14 cellular contexts compared by ENCODE assay signal in the genomic region with DNA sequence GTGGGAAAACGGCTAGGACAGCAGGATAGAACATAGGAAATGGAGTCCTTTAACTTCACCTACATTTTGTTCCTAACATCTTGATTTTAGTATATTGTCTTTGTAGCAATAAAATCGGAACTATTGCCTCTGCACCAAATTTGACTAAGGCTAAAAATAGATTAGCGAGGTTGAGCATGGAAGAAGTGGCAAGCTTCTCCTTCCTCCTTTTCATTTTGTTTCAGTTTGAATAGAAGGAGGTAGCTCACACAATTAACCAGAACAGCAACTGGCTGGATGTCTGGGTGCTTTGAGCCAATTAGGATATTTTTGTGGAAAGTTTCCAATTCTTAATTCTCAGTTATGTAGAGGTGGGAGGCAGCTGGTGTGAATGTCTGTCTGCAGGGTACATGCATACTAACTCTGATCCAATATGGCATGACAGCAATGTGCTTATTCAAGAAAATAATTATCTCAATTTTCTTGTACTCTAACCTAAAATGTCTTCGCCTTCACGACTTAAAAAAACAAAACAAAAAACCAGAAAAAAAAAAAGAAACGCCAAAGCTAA. TPM values are rescaled to one million over a fixed set of nuclear protein-coding genes. Genes with fewer than 3 reads are reported as not detected.
DNase-seq lines count a peak whose midpoint lies in the region; ATAC-seq and TF ChIP-seq lines count a peak whose summit lies in the region.
"Had no signal": no experiment of that assay in that cellular context is flagged by ENCODE, and none has a peak within 500 bp of the region (broad histone marks: within the 10 kb centered on the region; RNA-seq: fewer than 3 reads in every experiment).

No MANE protein-coding gene starts in this region.

- peak; percentile 22 for TF ChIP-seq CTCF in CD4-positive, alpha-beta T cell (IDR thresholded peaks at IDR 0.05)

- H3K27me3 Mint-ChIP-seq in CD4-positive, alpha-beta T cell: no peaks in the 10 kb centered on the region
- no peaks in the 10 kb centered on the region for H3K27me3 Mint-ChIP-seq in activated CD4-positive, alpha-beta memory T cell treated with anti-CD3 and anti-CD28 coated beads, Interleukin-2, amount 10 ng/mL, durations not matched to agents 7 days and 5 days
- no peaks in the 10 kb centered on the region for H3K27me3 Mint-ChIP-seq in naive B cell

- H3K27ac ChIP-seq in CD4-positive, alpha-beta T cell (ENCODE audit: low read depth, low read length): no peak overlapping the region
- H3K27ac ChIP-seq: brain microvascular endothelial cell, prostate gland had no signal

- H3K4me3 Mint-ChIP-seq in CD4-positive, alpha-beta T cell: peak overlapping the region; percentile 74
- peak overlapping the region; percentile 56 for H3K4me3 Mint-ChIP-seq in activated CD4-positive, alpha-beta memory T cell treated with anti-CD3 and anti-CD28 coated beads, Interleukin-2, amount 10 ng/mL, durations not matched to agents 7 days and 5 days
- H3K4me3 Mint-ChIP-seq in naive B cell: peak overlapping the region; percentile 66 to 95 (median 79)

- ATAC-seq in CD4-positive, alpha-beta T cell (ENCODE audit: poor library complexity): no peak
- ATAC-seq in naive B cell (ENCODE audit: low read depth in 2 of 2) (peak; percentile 7 to 11), HG03439 (IDR thresholded peaks at IDR 0.05; ENCODE audit: unreplicated experiment) (no peak)

- POLR2A ChIA-PET in CD4-positive, alpha-beta T cell (lab: Charles Lee): interaction anchor here (0.7 to 5.0 kb wide), 18 partner anchors 12 to 242 kb away, joined by 3 to 57 read pairs (median 3); a partner anchor contains a TSS
- POLR2A ChIA-PET in activated CD4-positive, alpha-beta memory T cell treated with anti-CD3 and anti-CD28 coated beads, Interleukin-2, amount 10 ng/mL, durations not matched to agents 7 days and 5 days (lab: Charles Lee): interaction anchor here (1.1 to 4.8 kb wide), 10 partner anchors 9 to 242 kb away, joined by 3 to 44 read pairs (median 5); a partner anchor contains a TSS

- CTCF ChIA-PET in CD4-positive, alpha-beta T cell (lab: Charles Lee): interaction anchor here (0.7 to 2.7 kb wide), 12 partner anchors 12 to 238 kb away, joined by 3 to 12 read pairs (median 4); no protein-coding TSS in a partner anchor
- CTCF ChIA-PET in activated CD4-positive, alpha-beta memory T cell treated with anti-CD3 and anti-CD28 coated beads, Interleukin-2, amount 10 ng/mL, durations not matched to agents 7 days and 5 days (lab: Charles Lee): interaction anchor here (0.8 to 2.3 kb wide), 12 partner anchors 13 to 243 kb away, joined by 3 to 12 read pairs (median 4); a partner anchor contains a TSS

- DNase-seq in CD4-positive, alpha-beta T cell: no peak
- DNase-seq in KG1 (lab: John Stamatoyannopoulos, UW): peak; percentile 39
- no peak for DNase-seq in activated CD4-positive, alpha-beta memory T cell treated with anti-CD3 and anti-CD28 coated beads, Interleukin-2, amount 10 ng/mL, durations not matched to agents 7 days and 5 days
- peak; percentile 55 for DNase-seq in naive B cell
- no peak for DNase-seq in NCI-H1694 treated with DMSO at 0.1 percent for 48 hours (lab: John Stamatoyannopoulos, UW)
- DNase-seq in AG20443 (ENCODE audit: low spot score): no peak
- DNase-seq: activated CD8-positive, alpha-beta memory T cell treated with anti-CD3 and anti-CD28 coated beads, Interleukin-2, amount 50 U/mL, for 48 hours; brain microvascular endothelial cell; NCI-H187 treated with DMSO at 0.1 percent for 48 hours; NK-92 treated with Interleukin-12 subunit alpha and Interleukin-12 subunit beta, amount 100 ng/mL, for 24 hours; stimulated activated CD4-positive, alpha-beta T cell treated with anti-CD3 and anti-CD28 coated beads, Interleukin-2, amount 100 ng/mL, for 24 hours; T-helper 9 cell had no signal

- peaks cover 19% of the 10 kb centered on the region for H3K36me3 Mint-ChIP-seq in CD4-positive, alpha-beta T cell (ENCODE audit: low read depth)
- peaks cover 13% of the 10 kb centered on the region for H3K36me3 Mint-ChIP-seq in activated CD4-positive, alpha-beta memory T cell treated with anti-CD3 and anti-CD28 coated beads, Interleukin-2, amount 10 ng/mL, durations not matched to agents 7 days and 5 days (ENCODE audit: low read depth)
- H3K36me3 Mint-ChIP-seq in naive B cell: peaks cover 7 to 8% of the 10 kb centered on the region in 2 donors

- intact Hi-C loops in CD4-positive, alpha-beta T cell (cut with DNase I, micrococcal nuclease): loop anchor here (5.0 to 10.0 kb wide), 3 partner anchors 105 to 147 kb away; a partner anchor contains a TSS

- no peaks in the 10 kb centered on the region for H3K9me3 ChIP-seq in CD4-positive, alpha-beta T cell (ENCODE audit: control insufficient read depth, low read length)
- H3K9me3 ChIP-seq: prostate gland had no signal

- no peaks in the 10 kb centered on the region for H3K27me3 ChIP-seq in CD4-positive, alpha-beta T cell (ENCODE audit: control insufficient read depth, insufficient read depth, low read length)
- H3K27me3 ChIP-seq: brain microvascular endothelial cell had no signal

- H3K9me3 Mint-ChIP-seq in CD4-positive, alpha-beta T cell: no peaks in the 10 kb centered on the region
- H3K9me3 Mint-ChIP-seq in activated CD4-positive, alpha-beta memory T cell treated with anti-CD3 and anti-CD28 coated beads, Interleukin-2, amount 10 ng/mL, durations not matched to agents 7 days and 5 days: no peaks in the 10 kb centered on the region
- peaks cover 0 to 3% (median 0%) of the 10 kb centered on the region in 7 donors for H3K9me3 Mint-ChIP-seq in naive B cell

- H3K4me1 Mint-ChIP-seq in CD4-positive, alpha-beta T cell (ENCODE audit: low read depth): peaks cover 77% of the 10 kb centered on the region
- peaks cover 47% of the 10 kb centered on the region for H3K4me1 Mint-ChIP-seq in activated CD4-positive, alpha-beta memory T cell treated with anti-CD3 and anti-CD28 coated beads, Interleukin-2, amount 10 ng/mL, durations not matched to agents 7 days and 5 days
- H3K4me1 Mint-ChIP-seq in naive B cell: peaks cover 47 to 66% (median 52%) of the 10 kb centered on the region in 3 donors

- peak overlapping the region; percentile 97 for H3K27ac Mint-ChIP-seq in CD4-positive, alpha-beta T cell
- H3K27ac Mint-ChIP-seq in activated CD4-positive, alpha-beta memory T cell treated with anti-CD3 and anti-CD28 coated beads, Interleukin-2, amount 10 ng/mL, durations not matched to agents 7 days and 5 days: peak overlapping the region; percentile 55
- peak overlapping the region; percentile 84 to 99 (median 96) for H3K27ac Mint-ChIP-seq in naive B cell

RNA-seq across cellular contexts. Expression of a gene that starts 3.1 kb away (rescaled TPM):
- 100 to 1,000 TPM; 203 to 207 TPM for total RNA-seq in CD4-positive, alpha-beta T cell
- 10 to 100 TPM; 78.9 to 81.7 TPM for total RNA-seq in activated CD4-positive, alpha-beta memory T cell treated with anti-CD3 and anti-CD28 coated beads, Interleukin-2, amount 10 ng/mL, durations not matched to agents 7 days and 5 days
- polyA plus RNA-seq in naive B cell (ENCODE audit: low read depth in 6 of 6): 1 to 10 TPM; 4.0 to 6.2 (median 4.6) TPM

Comparison
In these comparisons a context has a peak if more than half of its experiments do, and no peak if none do; other contexts are left out.
1. ATAC-seq: peak in naive B cell (2 of 2); none in CD4-positive, alpha-beta T cell (single experiment) and HG03439 (single experiment).
2. DNase-seq: peak in KG1 (single experiment) and naive B cell (single experiment); none in CD4-positive, alpha-beta T cell (0 of 10), activated CD4-positive, alpha-beta memory T cell treated with anti-CD3 and anti-CD28 coated beads, Interleukin-2, amount 10 ng/mL, durations not matched to agents 7 days and 5 days (single experiment), NCI-H1694 treated with DMSO at 0.1 percent for 48 hours (single experiment) and AG20443 (single experiment).
3. Peak in every context shown above with its lines, with median percentiles within 50 percentile points of each other: H3K27ac Mint-ChIP-seq and H3K4me3 Mint-ChIP-seq.